Comparison of ENCODE assay signal across 19 cellular contexts in genomic region chr9:123812984-123813383, GRCh38.
"Had no signal": no experiment of that assay in that cellular context is flagged by ENCODE, and none has a peak within 500 bp of the region (broad histone marks: within the 10 kb centered on the region; RNA-seq: fewer than 3 reads in every experiment).

No MANE protein-coding gene starts in this region.

- H3K9ac ChIP-seq: parathyroid adenoma had no signal

- H3K9me3 ChIP-seq: prostate gland, right atrium auricular region, spleen, testis, tibial artery had no signal

- H3K27ac Mint-ChIP-seq: memory B cell; natural killer cell; stimulated activated memory B cell treated with anti-CD40 and anti-IgM and Interleukin-4, amounts not matched to agents 10 μg/mL and 1 μg/mL and 100 μg/mL, for 72 hours; type B pancreatic cell had no signal

- H3K27ac ChIP-seq: dorsolateral prefrontal cortex, parathyroid adenoma, prostate gland, right atrium auricular region, skin epidermis, testis, tibial artery had no signal

- H3K4me3 Mint-ChIP-seq: memory B cell; natural killer cell; stimulated activated memory B cell treated with anti-CD40 and anti-IgM and Interleukin-4, amounts not matched to agents 10 μg/mL and 1 μg/mL and 100 μg/mL, for 72 hours; type B pancreatic cell had no signal

- H3K4me1 Mint-ChIP-seq: memory B cell; stimulated activated memory B cell treated with anti-CD40 and anti-IgM and Interleukin-4, amounts not matched to agents 10 μg/mL and 1 μg/mL and 100 μg/mL, for 72 hours had no signal

- ATAC-seq: left lobe of liver; natural killer cell; stimulated activated memory B cell treated with anti-CD40 and anti-IgM and Interleukin-4, amounts not matched to agents 10 μg/mL and 1 μg/mL and 100 μg/mL, for 72 hours; stimulated activated naive CD8-positive, alpha-beta T cell treated with anti-CD3 and anti-CD28 coated beads, Interleukin-15, Interleukin-2, amounts not matched to agents 100 U/mL and 50 U/mL, for 24 hours had no signal

- H3K27me3 ChIP-seq: dorsolateral prefrontal cortex, right atrium auricular region, spleen, testis, tibial artery had no signal

- H3K9me3 Mint-ChIP-seq: memory B cell; natural killer cell; stimulated activated memory B cell treated with anti-CD40 and anti-IgM and Interleukin-4, amounts not matched to agents 10 μg/mL and 1 μg/mL and 100 μg/mL, for 72 hours; type B pancreatic cell had no signal

- H3K36me3 ChIP-seq: prostate gland, right atrium auricular region, spleen, tibial artery had no signal

- H3K4me1 ChIP-seq: parathyroid adenoma, prostate gland, testis, tibial artery had no signal

- H3K4me3 ChIP-seq: dorsolateral prefrontal cortex, lung, prostate gland, right atrium auricular region, skin epidermis, spleen, testis, tibial artery had no signal

- H3K27me3 Mint-ChIP-seq: memory B cell; stimulated activated memory B cell treated with anti-CD40 and anti-IgM and Interleukin-4, amounts not matched to agents 10 μg/mL and 1 μg/mL and 100 μg/mL, for 72 hours; type B pancreatic cell had no signal

- DNase-seq: dorsolateral prefrontal cortex; effector CD4-positive, alpha-beta T cell; kidney; natural killer cell; spleen; stimulated activated CD4-positive, alpha-beta T cell treated with anti-CD3 and anti-CD28 coated beads, Interleukin-4, amount 100 ng/mL, for 4 hours; stimulated activated naive CD8-positive, alpha-beta T cell treated with anti-CD3 and anti-CD28 coated beads, Interleukin-15, Interleukin-2, amounts not matched to agents 100 U/mL and 50 U/mL, for 24 hours; substantia nigra; testis; tibial artery had no signal

- H3K36me3 Mint-ChIP-seq: memory B cell, natural killer cell, type B pancreatic cell had no signal
